Comparison of ENCODE assay signal across 8 cellular contexts in the genomic region with DNA sequence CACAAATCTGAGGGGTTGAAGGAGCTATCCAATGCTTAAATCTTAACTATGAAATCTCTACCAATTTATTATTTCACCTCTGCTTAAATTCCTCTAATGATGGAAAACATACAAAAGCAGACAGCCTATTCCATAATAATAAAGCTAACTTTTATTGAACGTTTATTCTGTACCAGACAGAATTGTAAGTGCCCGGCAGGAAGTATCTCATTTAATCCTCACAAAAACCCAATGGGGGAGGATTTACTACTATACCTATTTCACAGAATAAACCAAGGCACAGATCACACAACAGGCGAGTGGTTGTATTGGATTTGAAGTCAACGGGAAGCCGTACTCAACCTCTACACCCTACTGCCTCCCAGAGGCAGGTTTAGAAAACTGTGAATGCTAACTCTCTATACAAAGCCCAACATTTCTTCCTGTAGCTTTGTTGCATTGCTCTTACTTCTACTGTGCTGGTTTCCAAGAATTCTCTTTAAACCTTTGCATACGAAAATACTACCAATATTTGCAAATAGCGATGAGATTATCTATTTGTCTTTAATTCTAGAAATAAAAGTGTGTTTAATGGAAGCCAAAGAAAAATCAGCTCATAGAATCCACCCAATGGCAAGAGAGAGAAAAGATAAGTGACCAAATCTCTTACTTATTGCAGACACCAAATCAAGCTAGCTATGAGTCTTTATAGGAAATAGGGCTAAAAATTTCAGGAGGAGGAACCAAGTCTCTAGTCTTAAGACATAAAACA. TPM values are rescaled to one million over a fixed set of nuclear protein-coding genes. Genes with fewer than 3 reads are reported as not detected.
A peak's percentile ranks its signal among the peaks of the same experiment; 100 is the strongest.
DNase-seq lines count a peak whose midpoint lies in the region; ATAC-seq and TF ChIP-seq lines count a peak whose summit lies in the region.

No MANE protein-coding gene starts in this region.

- ATAC-seq in HG02759 (IDR thresholded peaks at IDR 0.05; ENCODE audit: unreplicated experiment): peak; percentile 92
- ATAC-seq in WTC11: peak; percentile 100
- peak; percentile 77 to 78 for ATAC-seq in natural killer cell treated with Interleukin-12 subunit alpha and Interleukin-12 subunit beta and Interleukin-15 and Interleukin-18, amount 100 ng/mL, for 72 hours

- CTCF ChIA-PET in WTC11 (lab: Charles Lee): interaction anchor here (0.6 to 2.4 kb wide), 30 partner anchors 9 to 349 kb away, joined by 3 to 21 read pairs (median 4); a partner anchor contains a TSS

- DNase-seq in AG08396 (ENCODE audit: low spot score): peak; percentile 54
- peak; percentile 63 for DNase-seq in NCI-H1436 (lab: John Stamatoyannopoulos, UW)
- peak; percentile 27 for DNase-seq in WTC11 (ENCODE audit: low spot score)
- DNase-seq in esophagus muscularis mucosa (ENCODE audit: extremely low spot score): no peak
- DNase-seq in natural killer cell treated with Interleukin-12 subunit alpha and Interleukin-12 subunit beta and Interleukin-15 and Interleukin-18, amount 100 ng/mL, for 72 hours (ENCODE audit: low spot score): peak; percentile 73
- DNase-seq in anterior cingulate cortex (lab: John Stamatoyannopoulos, UW): no peak

- TF ChIP-seq POLR2A in esophagus muscularis mucosa (IDR thresholded peaks at IDR 0.05; ENCODE audit: low read depth): no peak

- peaks cover 14% of the 10 kb centered on the region; the same call in 1 of the 2 replicates for H3K9me3 Mint-ChIP-seq in WTC11
- no peaks in the 10 kb centered on the region for H3K9me3 Mint-ChIP-seq in natural killer cell treated with Interleukin-12 subunit alpha and Interleukin-12 subunit beta and Interleukin-15 and Interleukin-18, amount 100 ng/mL, for 72 hours

- no peaks in the 10 kb centered on the region; the same call in 1 of the 2 replicates for H3K27me3 Mint-ChIP-seq in WTC11 (ENCODE audit: low read depth)
- no peaks in the 10 kb centered on the region for H3K27me3 Mint-ChIP-seq in natural killer cell treated with Interleukin-12 subunit alpha and Interleukin-12 subunit beta and Interleukin-15 and Interleukin-18, amount 100 ng/mL, for 72 hours

- TF ChIP-seq EP300 in esophagus muscularis mucosa (IDR thresholded peaks at IDR 0.05): no peak

- TF ChIP-seq CTCF in GM12872 (IDR thresholded peaks at IDR 0.05; ENCODE audit: insufficient read depth, low read depth, low read length) (peak; percentile 69), WTC11 (IDR thresholded peaks at IDR 0.05) (0 out of 2 replicates have a peak, but pooled peaks have one; percentile 26), esophagus muscularis mucosa (IDR thresholded peaks at IDR 0.05) (peak; percentile 36 to 56 (median 46))

- POLR2A ChIA-PET in WTC11 (lab: Charles Lee): no interaction called here

- no peaks in the 10 kb centered on the region for H3K4me1 ChIP-seq in esophagus muscularis mucosa

- no peaks in the 10 kb centered on the region for H3K9me3 ChIP-seq in esophagus muscularis mucosa

- no peak overlapping the region for H3K27ac Mint-ChIP-seq in WTC11
- no peak overlapping the region for H3K27ac Mint-ChIP-seq in natural killer cell treated with Interleukin-12 subunit alpha and Interleukin-12 subunit beta and Interleukin-15 and Interleukin-18, amount 100 ng/mL, for 72 hours

- no peak overlapping the region for H3K27ac ChIP-seq in esophagus muscularis mucosa (replicated peaks in 1 of 4)

- H3K4me3 Mint-ChIP-seq in WTC11: no peak overlapping the region
- no peak overlapping the region for H3K4me3 Mint-ChIP-seq in natural killer cell treated with Interleukin-12 subunit alpha and Interleukin-12 subunit beta and Interleukin-15 and Interleukin-18, amount 100 ng/mL, for 72 hours

- peaks cover 0 to 4% (median 0%) of the 10 kb centered on the region in 4 donors for H3K27me3 ChIP-seq in esophagus muscularis mucosa

- H3K36me3 Mint-ChIP-seq in WTC11: no peaks in the 10 kb centered on the region
- no peaks in the 10 kb centered on the region for H3K36me3 Mint-ChIP-seq in natural killer cell treated with Interleukin-12 subunit alpha and Interleukin-12 subunit beta and Interleukin-15 and Interleukin-18, amount 100 ng/mL, for 72 hours

- no peaks in the 10 kb centered on the region for H3K36me3 ChIP-seq in esophagus muscularis mucosa

- H3K4me3 ChIP-seq in esophagus muscularis mucosa: no peak overlapping the region

- intact Hi-C loops in esophagus muscularis mucosa (cut with DNase I): loop anchor here (10.0 kb wide), 1 partner anchor 344 kb away; no protein-coding TSS in a partner anchor

- 10% methylated on average over 7 of the region's 7 CpGs for WGBS in esophagus muscularis mucosa

- peaks cover 20% of the 10 kb centered on the region for H3K4me1 Mint-ChIP-seq in WTC11
- H3K4me1 Mint-ChIP-seq in natural killer cell treated with Interleukin-12 subunit alpha and Interleukin-12 subunit beta and Interleukin-15 and Interleukin-18, amount 100 ng/mL, for 72 hours (ENCODE audit: low read depth in 2 of 2): peaks cover 0 to 3% of the 10 kb centered on the region in 2 donors

TF ChIP-seq in WTC11, 78 proteins besides CTCF, POLR2A, EP300 and RAD21:
- 0 out of 2 replicates have a peak, but pooled peaks have one; percentile 19 for TF ChIP-seq GTF2I (CRISPR knock-in tag; conservative IDR thresholded peaks at IDR 0.05)
- no peak for TF ChIP-seq NFE2L1 (CRISPR knock-in tag; IDR thresholded peaks at IDR 0.05)
- TF ChIP-seq, protein P1, sequence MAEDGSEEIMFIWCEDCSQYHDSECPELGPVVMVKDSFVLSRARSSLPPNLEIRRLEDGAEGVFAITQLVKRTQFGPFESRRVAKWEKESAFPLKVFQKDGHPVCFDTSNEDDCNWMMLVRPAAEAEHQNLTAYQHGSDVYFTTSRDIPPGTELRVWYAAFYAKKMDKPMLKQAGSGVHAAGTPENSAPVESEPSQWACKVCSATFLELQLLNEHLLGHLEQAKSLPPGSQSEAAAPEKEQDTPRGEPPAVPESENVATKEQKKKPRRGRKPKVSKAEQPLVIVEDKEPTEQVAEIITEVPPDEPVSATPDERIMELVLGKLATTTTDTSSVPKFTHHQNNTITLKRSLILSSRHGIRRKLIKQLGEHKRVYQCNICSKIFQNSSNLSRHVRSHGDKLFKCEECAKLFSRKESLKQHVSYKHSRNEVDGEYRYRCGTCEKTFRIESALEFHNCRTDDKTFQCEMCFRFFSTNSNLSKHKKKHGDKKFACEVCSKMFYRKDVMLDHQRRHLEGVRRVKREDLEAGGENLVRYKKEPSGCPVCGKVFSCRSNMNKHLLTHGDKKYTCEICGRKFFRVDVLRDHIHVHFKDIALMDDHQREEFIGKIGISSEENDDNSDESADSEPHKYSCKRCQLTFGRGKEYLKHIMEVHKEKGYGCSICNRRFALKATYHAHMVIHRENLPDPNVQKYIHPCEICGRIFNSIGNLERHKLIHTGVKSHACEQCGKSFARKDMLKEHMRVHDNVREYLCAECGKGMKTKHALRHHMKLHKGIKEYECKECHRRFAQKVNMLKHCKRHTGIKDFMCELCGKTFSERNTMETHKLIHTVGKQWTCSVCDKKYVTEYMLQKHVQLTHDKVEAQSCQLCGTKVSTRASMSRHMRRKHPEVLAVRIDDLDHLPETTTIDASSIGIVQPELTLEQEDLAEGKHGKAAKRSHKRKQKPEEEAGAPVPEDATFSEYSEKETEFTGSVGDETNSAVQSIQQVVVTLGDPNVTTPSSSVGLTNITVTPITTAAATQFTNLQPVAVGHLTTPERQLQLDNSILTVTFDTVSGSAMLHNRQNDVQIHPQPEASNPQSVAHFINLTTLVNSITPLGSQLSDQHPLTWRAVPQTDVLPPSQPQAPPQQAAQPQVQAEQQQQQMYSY (CRISPR knock-in tag; IDR thresholded peaks at IDR 0.05): no peak
- no peak for TF ChIP-seq JUN (CRISPR knock-in tag; IDR thresholded peaks at IDR 0.05)

RNA-seq across cellular contexts. Expression of a gene that starts 33.5 kb away (rescaled TPM):
- 0.33 to 0.89 TPM (median 0.73 TPM) in 3 replicates for total RNA-seq in WTC11 (2021)
- 1 to 10 TPM in 1 of 4 donors, under 1 TPM in 1, not detected in 2; 0.83 to 5.4 TPM for total RNA-seq in esophagus muscularis mucosa
- total RNA-seq in natural killer cell treated with Interleukin-12 subunit alpha and Interleukin-12 subunit beta and Interleukin-15 and Interleukin-18, amount 100 ng/mL, for 72 hours: 1 to 10 TPM in 1 of 2 donors, not detected in 1; 1.8 TPM

RNA-seq across cellular contexts. Expression of a gene that starts 48.2 kb away (rescaled TPM):
- not detected in 3 replicates for total RNA-seq in WTC11 (2021)
- not detected for total RNA-seq in esophagus muscularis mucosa
- under 1 TPM in 1 of 2 donors, not detected in 1; 0.20 TPM for total RNA-seq in natural killer cell treated with Interleukin-12 subunit alpha and Interleukin-12 subunit beta and Interleukin-15 and Interleukin-18, amount 100 ng/mL, for 72 hours

Comparison
In these comparisons a context has a peak if more than half of its experiments do, and no peak if none do; other contexts are left out.
1. DNase-seq: peak in AG08396 (single experiment), NCI-H1436 (single experiment), WTC11 (single experiment) and natural killer cell treated with Interleukin-12 subunit alpha and Interleukin-12 subunit beta and Interleukin-15 and Interleukin-18, amount 100 ng/mL, for 72 hours (single experiment); none in esophagus muscularis mucosa (single experiment) and anterior cingulate cortex (0 of 58).
2. Peak in every context shown above with its lines, with median percentiles within 50 percentile points of each other: CTCF ChIP-seq and ATAC-seq.